Comparison of ENCODE assay signal across 10 cellular contexts in the genomic region with DNA sequence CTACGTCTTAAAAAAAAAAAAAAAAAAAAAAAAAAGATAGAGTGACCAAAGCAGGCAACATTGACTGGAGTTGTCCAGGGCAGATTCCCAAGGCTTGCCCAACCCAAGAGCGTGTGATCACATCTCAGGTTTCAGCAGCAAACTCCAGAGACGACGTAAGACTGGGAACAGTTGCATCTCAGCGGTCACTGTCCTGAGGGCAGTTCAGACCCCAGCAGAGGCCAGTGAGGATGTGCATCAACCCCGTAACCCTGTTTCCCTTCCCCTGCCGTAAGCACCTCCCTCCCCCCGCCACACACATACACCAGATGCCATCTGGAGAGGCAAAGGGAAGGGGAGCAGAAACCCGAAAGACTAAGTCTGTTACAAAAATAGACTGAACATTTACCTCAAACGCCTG. TPM values are rescaled to one million over a fixed set of nuclear protein-coding genes. Genes with fewer than 3 reads are reported as not detected.
DNase-seq lines count a peak whose midpoint lies in the region; ATAC-seq and TF ChIP-seq lines count a peak whose summit lies in the region.
"Had no signal": no experiment of that assay in that cellular context is flagged by ENCODE, and none has a peak within 500 bp of the region (broad histone marks: within the 10 kb centered on the region; RNA-seq: fewer than 3 reads in every experiment).

No MANE protein-coding gene starts in this region.

- H3K27me3 Mint-ChIP-seq in glutamatergic neuron (ENCODE audit: unreplicated experiment) = peaks cover 3% of the 10 kb centered on the region

- ATAC-seq in HG02588 (IDR thresholded peaks at IDR 0.05; ENCODE audit: unreplicated experiment) (no peak), HG03442 (IDR thresholded peaks at IDR 0.05; ENCODE audit: unreplicated experiment) (no peak), GM21786 (IDR thresholded peaks at IDR 0.05; ENCODE audit: unreplicated experiment) (no peak)
- ATAC-seq in stimulated activated naive CD8-positive, alpha-beta T cell treated with anti-CD3 and anti-CD28 coated beads, Interleukin-15, Interleukin-2, amounts not matched to agents 100 U/mL and 50 U/mL, for 24 hours = no peak

- H3K4me1 Mint-ChIP-seq in glutamatergic neuron (ENCODE audit: low read depth, unreplicated experiment) = peaks cover 19% of the 10 kb centered on the region
- H3K4me1 Mint-ChIP-seq: CD8-positive, alpha-beta memory T cell had no signal

- peaks cover 11% of the 10 kb centered on the region for H3K36me3 Mint-ChIP-seq in glutamatergic neuron (ENCODE audit: unreplicated experiment)
- H3K36me3 Mint-ChIP-seq: CD8-positive, alpha-beta memory T cell had no signal

- H3K4me3 ChIP-seq in OCI-LY3 (ENCODE audit: low read length) (0 out of 2 replicates have a peak overlapping the region, but pooled peaks have one; percentile 7), skeletal muscle cell (ENCODE audit: low read depth, low read length) (no peak overlapping the region)

- H3K9me3 Mint-ChIP-seq in glutamatergic neuron (ENCODE audit: unreplicated experiment) = peaks cover 4% of the 10 kb centered on the region
- H3K9me3 Mint-ChIP-seq: CD8-positive, alpha-beta memory T cell had no signal

- no peaks in the 10 kb centered on the region for H4K20me1 ChIP-seq in OCI-LY3 (ENCODE audit: insufficient read depth, low read length)

- DNase-seq in DMS 273 (lab: John Stamatoyannopoulos, UW; ENCODE audit: unreplicated experiment) (peak; percentile 95), glutamatergic neuron (peak; percentile 35), skeletal muscle cell (ENCODE audit: low read depth) (peak; percentile 60)
- no peak for DNase-seq in stimulated activated naive CD8-positive, alpha-beta T cell treated with anti-CD3 and anti-CD28 coated beads, Interleukin-15, Interleukin-2, amounts not matched to agents 100 U/mL and 50 U/mL, for 24 hours
- DNase-seq: CD8-positive, alpha-beta memory T cell; NCI-H1930 had no signal

- H3K27ac Mint-ChIP-seq in glutamatergic neuron (ENCODE audit: unreplicated experiment) = peak overlapping the region; percentile 93
- H3K27ac Mint-ChIP-seq: CD8-positive, alpha-beta memory T cell had no signal

- peak overlapping the region; percentile 63 for H3K9ac ChIP-seq in OCI-LY3 (ENCODE audit: low read length)

- peaks cover 73% of the 10 kb centered on the region for H3K4me1 ChIP-seq in OCI-LY3 (ENCODE audit: low read length)

- no peaks in the 10 kb centered on the region for H3K79me2 ChIP-seq in OCI-LY3 (ENCODE audit: low read length)

- peak overlapping the region; percentile 72 for H3K4me2 ChIP-seq in OCI-LY3 (ENCODE audit: low read length)

- H3K27me3 ChIP-seq in OCI-LY3 (ENCODE audit: low read depth, low read length) = no peaks in the 10 kb centered on the region

- peaks cover 3% of the 10 kb centered on the region for H3K36me3 ChIP-seq in OCI-LY3 (replicated peaks; ENCODE audit: low read depth, low read length)

- peak overlapping the region; percentile 43 for H3K4me3 Mint-ChIP-seq in glutamatergic neuron (ENCODE audit: unreplicated experiment)
- H3K4me3 Mint-ChIP-seq: CD8-positive, alpha-beta memory T cell had no signal

- peak overlapping the region; percentile 96 for H3K27ac ChIP-seq in OCI-LY3 (ENCODE audit: low read length)

- peak overlapping the region; percentile 42; the same call in 1 of the 2 replicates for H2AFZ ChIP-seq in OCI-LY3 (ENCODE audit: low read depth, low read length)

- H3K9me3 ChIP-seq in OCI-LY3 (ENCODE audit: insufficient read depth, low read length) = no peaks in the 10 kb centered on the region

- TF ChIP-seq CTCF in OCI-LY3 (IDR thresholded peaks at IDR 0.05; ENCODE audit: low read depth, low read length) (no peak), glutamatergic neuron (IDR thresholded peaks at IDR 0.05; ENCODE audit: partially characterized antibody, unreplicated experiment) (no peak)

RNA-seq across cellular contexts. Expression of gene TOMM7, which starts 19.3 kb away (rescaled TPM):
- 111 TPM for total RNA-seq in glutamatergic neuron (ENCODE audit: unreplicated experiment)
